8 cellular contexts compared by ENCODE assay signal in genomic region chr11:46121328-46121723, GRCh38. TPM values are rescaled to one million over a fixed set of nuclear protein-coding genes. Genes with fewer than 3 reads are reported as not detected.
DNase-seq lines count a peak whose midpoint lies in the region; ATAC-seq and TF ChIP-seq lines count a peak whose summit lies in the region.

PHF21A (minus strand) TSS chr11:46121454; CDS start chr11:46084219, 37,235 bp downstream.

- no peaks in the 10 kb centered on the region for H3K9me3 ChIP-seq in left lung

- TF ChIP-seq CTCF in AG09319 (IDR thresholded peaks at IDR 0.05; ENCODE audit: low read depth, low read length): no peak
- no peak for TF ChIP-seq CTCF in coronary artery (IDR thresholded peaks at IDR 0.05)
- TF ChIP-seq CTCF in left lung (IDR thresholded peaks at IDR 0.05): no peak

- no peaks in the 10 kb centered on the region for H3K27me3 ChIP-seq in left lung

- H3K4me1 ChIP-seq in left lung: peaks cover 28 to 44% of the 10 kb centered on the region in 2 donors

- ATAC-seq in GM19025 (IDR thresholded peaks at IDR 0.05; ENCODE audit: low read depth, unreplicated experiment) (peak; percentile 54), HG03280 (IDR thresholded peaks at IDR 0.05; ENCODE audit: unreplicated experiment) (peak; percentile 47), left lung (peak; percentile 83)

- H3K27ac ChIP-seq in coronary artery (peak within 1 kb of the TSS; percentile 92 to 98), left lung (peak within 1 kb of the TSS; percentile 96 to 97)

- intact Hi-C loops in left lung (cut with DNase I): loop anchor here in 1 of 2 donors (10.0 kb wide), 1 partner anchor 113 kb away; no protein-coding TSS in a partner anchor

- DNase-seq in AG09319 (ENCODE audit: extremely low read depth, low read depth) (peak; percentile 94), NCI-H524 (lab: John Stamatoyannopoulos, UW) (peak; percentile 83 to 91), coronary artery (ENCODE audit: low spot score) (peak; percentile 92), left lung (peak; percentile 90 to 97)
- DNase-seq in activated CD4-positive, alpha-beta T cell treated with anti-CD3 and anti-CD28 coated beads for 48 hours: peak; percentile 93
- DNase-seq in stimulated activated CD4-positive, alpha-beta T cell treated with anti-CD3 and anti-CD28 coated beads, Interleukin-4, amount 100 ng/mL, for 24 hours: peak; percentile 89

- peak within 1 kb of the TSS; percentile 82 for H3K4me3 ChIP-seq in coronary artery
- H3K4me3 ChIP-seq in left lung: peak within 1 kb of the TSS; percentile 55 to 73

- H3K36me3 ChIP-seq in left lung: no peaks in the 10 kb centered on the region

RNA-seq across cellular contexts. Expression of gene PHF21A, which starts in this region (rescaled TPM):
- 10 to 100 TPM; 36.2 to 51.4 TPM for total RNA-seq in left lung

Comparison
In these comparisons a context has a peak if more than half of its experiments do, and no peak if none do; other contexts are left out.
1. Peak in every context shown above with its lines: DNase-seq, ATAC-seq, H3K4me3 ChIP-seq and H3K27ac ChIP-seq.